ENCODE assay signal across 8 cellular contexts in the genomic region with DNA sequence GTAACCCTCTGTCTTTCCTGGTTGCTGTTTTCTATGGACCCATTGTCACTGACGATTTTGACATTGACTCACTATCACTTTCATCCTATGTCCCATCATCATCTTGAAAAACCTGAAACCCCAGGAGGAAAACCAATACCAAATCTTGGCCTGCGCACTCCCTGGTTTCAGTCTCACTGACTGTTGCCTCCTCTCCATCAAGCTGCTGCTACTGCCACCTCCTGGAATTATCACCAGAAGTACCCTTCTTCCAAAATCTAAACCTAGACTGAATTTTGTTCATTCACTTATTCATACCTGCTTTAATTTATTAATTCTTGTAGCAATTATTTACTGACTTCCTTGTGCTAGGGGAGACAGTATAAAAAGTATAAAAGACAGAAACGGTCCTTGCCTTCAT. TPM values are rescaled to one million over a fixed set of nuclear protein-coding genes. Genes with fewer than 3 reads are reported as not detected.
DNase-seq lines count a peak whose midpoint lies in the region; ATAC-seq and TF ChIP-seq lines count a peak whose summit lies in the region.

No MANE protein-coding gene starts in this region.

- no peak overlapping the region for H3K4me3 Mint-ChIP-seq in type B pancreatic cell

- H3K27ac Mint-ChIP-seq in type B pancreatic cell: peak overlapping the region; percentile 66

- no peaks in the 10 kb centered on the region for H3K4me1 Mint-ChIP-seq in type B pancreatic cell (ENCODE audit: unreplicated experiment)

- H3K4me1 ChIP-seq in left ventricle myocardium inferior: no peaks in the 10 kb centered on the region

- H3K36me3 Mint-ChIP-seq in type B pancreatic cell: no peaks in the 10 kb centered on the region

- H3K27me3 ChIP-seq in left ventricle myocardium inferior (ENCODE audit: low read depth): no peaks in the 10 kb centered on the region

- intact Hi-C loops in left ventricle myocardium inferior (cut with micrococcal nuclease) (no loop called here), Right ventricle myocardium inferior (cut with DNase I) (loop anchor here (10.0 kb wide), 1 partner anchor 60 kb away; no protein-coding TSS in a partner anchor)

- H3K27ac ChIP-seq in left ventricle myocardium inferior (replicated peaks): no peak overlapping the region

- H3K27me3 Mint-ChIP-seq in type B pancreatic cell: no peaks in the 10 kb centered on the region

- no peaks in the 10 kb centered on the region for H3K36me3 ChIP-seq in left ventricle myocardium inferior

- no peaks in the 10 kb centered on the region for H3K9me3 Mint-ChIP-seq in type B pancreatic cell

- no peak for ATAC-seq in Right ventricle myocardium inferior
- no peak for ATAC-seq in GM18511 (IDR thresholded peaks at IDR 0.05; ENCODE audit: unreplicated experiment)
- no peak for ATAC-seq in GM21360 (IDR thresholded peaks at IDR 0.05; ENCODE audit: unreplicated experiment)

- no peak overlapping the region for H3K4me3 ChIP-seq in left ventricle myocardium inferior
- H3K4me3 ChIP-seq in foreskin fibroblast (ENCODE audit: low read depth in 1 of 2, low read length in 2 of 2): no peak overlapping the region

- TF ChIP-seq CTCF in left ventricle myocardium inferior (IDR thresholded peaks at IDR 0.05; ENCODE audit: borderline replicate concordance) (peak; percentile 63), foreskin fibroblast (IDR thresholded peaks at IDR 0.05; ENCODE audit: low read depth, low read length) (peak; percentile 21), type B pancreatic cell (conservative IDR thresholded peaks at IDR 0.05) (peak; percentile 28)

- H3K9me3 ChIP-seq in left ventricle myocardium inferior (replicated peaks): no peaks in the 10 kb centered on the region

- DNase-seq in left ventricle myocardium inferior (no peak), Right ventricle myocardium inferior (ENCODE audit: missing footprints) (no peak), foreskin fibroblast (peak in 1 of 2 donors; percentile 2), type B pancreatic cell (ENCODE audit: extremely low spot score, unreplicated experiment) (no peak), GOT3 (lab: John Stamatoyannopoulos, UW) (no peak)
- DNase-seq in activated CD4-positive, alpha-beta T cell treated with anti-CD3 and anti-CD28 coated beads for 4 hours: peak; percentile 19 to 28

RNA-seq across cellular contexts. Expression of gene ACBD5, which starts 44.5 kb away (rescaled TPM):
- total RNA-seq in left ventricle myocardium inferior (64.0 TPM), Right ventricle myocardium inferior (77.5 TPM), type B pancreatic cell (ENCODE audit: low replicate concordance) (21.1 and 24.3 TPM in 2 replicates)

Comparison
In these comparisons a context has a peak if more than half of its experiments do, and no peak if none do; other contexts are left out.
1. DNase-seq: peak in activated CD4-positive, alpha-beta T cell treated with anti-CD3 and anti-CD28 coated beads for 4 hours (2 of 2); none in left ventricle myocardium inferior (single experiment), Right ventricle myocardium inferior (single experiment), type B pancreatic cell (single experiment) and GOT3 (single experiment).
2. Peak in every context shown above with its lines, with median percentiles within 50 percentile points of each other: CTCF ChIP-seq.